Comparison of ENCODE assay signal across 17 cellular contexts in the genomic region with DNA sequence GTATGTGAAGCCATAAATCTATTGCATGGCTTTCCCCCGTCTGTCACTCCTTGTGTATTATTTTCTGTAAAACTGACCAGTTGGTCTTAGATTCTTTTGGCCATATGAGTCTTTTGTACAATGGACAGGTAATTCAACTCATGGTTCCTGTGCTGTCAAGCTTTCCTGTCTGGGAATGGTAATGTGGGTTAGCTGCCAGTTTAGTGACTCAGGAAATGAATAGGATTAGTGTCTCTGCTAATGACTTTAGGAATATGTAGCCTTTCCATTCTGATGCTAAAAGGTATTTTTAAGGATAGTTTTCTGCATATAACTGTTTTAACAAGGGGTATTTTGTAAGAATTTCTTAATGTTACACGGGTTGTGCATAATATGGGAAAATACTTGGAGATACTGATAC.
DNase-seq lines count a peak whose midpoint lies in the region; ATAC-seq, FAIRE-seq and TF ChIP-seq lines count a peak whose summit lies in the region.
"Had no signal": no experiment of that assay in that cellular context is flagged by ENCODE, and none has a peak within 500 bp of the region (broad histone marks: within the 10 kb centered on the region; RNA-seq: fewer than 3 reads in every experiment).

No MANE protein-coding gene starts in this region.

- H3K27ac Mint-ChIP-seq in GM23338: no peak overlapping the region

- 0 out of 2 replicates have a peak, but pooled peaks cover 2% of the 10 kb centered on the region for H3K79me2 ChIP-seq in GM23338 (replicated peaks; ENCODE audit: insufficient read depth)

- no peaks in the 10 kb centered on the region for H3K9me3 Mint-ChIP-seq in GM23338

- DNase-seq in GM23338 (ENCODE audit: low spot score): no peak
- DNase-seq in RCC 7860 (ENCODE audit: low spot score): no peak
- DNase-seq in dermis blood vessel endothelial cell: peak; percentile 24
- DNase-seq in retinal pigment epithelial cell (ENCODE audit: low read depth): peak; percentile 81
- DNase-seq in NCI-H2171 (lab: John Stamatoyannopoulos, UW): no peak
- no peak for DNase-seq in activated CD4-positive, alpha-beta T cell treated with anti-CD3 and anti-CD28 coated beads for 4 hours
- DNase-seq: DMS 273 treated with DMSO at 0.1 percent for 48 hours, NCI-H1930, NCI-H2171 treated with DMSO at 0.1 percent for 48 hours, NCI-H510A, RPMI8226 had no signal

- FAIRE-seq in RCC 7860 (lab: Jason Lieb, UNC): peak; percentile 15
- FAIRE-seq: HepG2 had no signal

- H2AFZ ChIP-seq in GM23338: no peak overlapping the region

- H3K27me3 ChIP-seq in GM23338 (ENCODE audit: insufficient read depth): no peaks in the 10 kb centered on the region
- H3K27me3 ChIP-seq: BLaER1, SJSA1 had no signal

- no peaks in the 10 kb centered on the region for H4K20me1 ChIP-seq in GM23338 (replicated peaks; ENCODE audit: insufficient read depth)
- H4K20me1 ChIP-seq: BLaER1 had no signal

- H3K9me2 ChIP-seq in GM23338 (ENCODE audit: insufficient read depth): no peaks in the 10 kb centered on the region

- peak overlapping the region; percentile 14; the same call in 1 of the 2 replicates for H3K4me2 ChIP-seq in GM23338
- H3K4me2 ChIP-seq: BLaER1 had no signal

- H3F3A ChIP-seq in GM23338 (replicated peaks; ENCODE audit: low read depth): no peaks in the 10 kb centered on the region

- no peaks in the 10 kb centered on the region for H3K27me3 Mint-ChIP-seq in GM23338 (ENCODE audit: insufficient read depth, low read depth, poor library complexity)

- H3K36me3 ChIP-seq in GM23338 (ENCODE audit: insufficient read depth): no peaks in the 10 kb centered on the region
- H3K36me3 ChIP-seq: BLaER1, SJSA1 had no signal

- peaks cover 5% of the 10 kb centered on the region; the same call in 1 of the 3 replicates for H3K36me3 Mint-ChIP-seq in GM23338 (ENCODE audit: low read depth)

- peaks cover 15% of the 10 kb centered on the region for H3K4me1 Mint-ChIP-seq in GM23338

- no peak overlapping the region for H3K4me3 Mint-ChIP-seq in GM23338

- ATAC-seq in GM23338: no peak
- ATAC-seq in GM19328 (IDR thresholded peaks at IDR 0.05; ENCODE audit: unreplicated experiment): no peak
- ATAC-seq: HCT116, HepG2 had no signal

- peaks cover 6% of the 10 kb centered on the region for H3K4me1 ChIP-seq in GM23338 (ENCODE audit: insufficient read depth)
- H3K4me1 ChIP-seq: BLaER1 had no signal

- H3K27ac ChIP-seq in GM23338 (ENCODE audit: low read depth): no peak overlapping the region; the same call in 1 of the 2 replicates
- H3K27ac ChIP-seq: BLaER1, HL-60, SJSA1 had no signal

- TF ChIP-seq CTCF in GM23338 (conservative IDR thresholded peaks at IDR 0.05; ENCODE audit: low read depth in 2 of 2) (no peak), retinal pigment epithelial cell (conservative IDR thresholded peaks at IDR 0.05; ENCODE audit: low read depth, low read length) (no peak)

- H3K4me3 ChIP-seq in GM23338: no peak overlapping the region
- H3K4me3 ChIP-seq in retinal pigment epithelial cell (ENCODE audit: low read length): no peak overlapping the region
- H3K4me3 ChIP-seq: BLaER1, SJSA1 had no signal

TF ChIP-seq in GM23338, 12 proteins besides CTCF, POLR2A, EP300 and RAD21 (continues in another document):
- no peak for TF ChIP-seq EZH2phosphoT487 (IDR thresholded peaks at IDR 0.05; ENCODE audit: unreplicated experiment)
- TF ChIP-seq NANOG (IDR thresholded peaks at IDR 0.05; ENCODE audit: borderline replicate concordance): no peak
- TF ChIP-seq, protein P1, sequence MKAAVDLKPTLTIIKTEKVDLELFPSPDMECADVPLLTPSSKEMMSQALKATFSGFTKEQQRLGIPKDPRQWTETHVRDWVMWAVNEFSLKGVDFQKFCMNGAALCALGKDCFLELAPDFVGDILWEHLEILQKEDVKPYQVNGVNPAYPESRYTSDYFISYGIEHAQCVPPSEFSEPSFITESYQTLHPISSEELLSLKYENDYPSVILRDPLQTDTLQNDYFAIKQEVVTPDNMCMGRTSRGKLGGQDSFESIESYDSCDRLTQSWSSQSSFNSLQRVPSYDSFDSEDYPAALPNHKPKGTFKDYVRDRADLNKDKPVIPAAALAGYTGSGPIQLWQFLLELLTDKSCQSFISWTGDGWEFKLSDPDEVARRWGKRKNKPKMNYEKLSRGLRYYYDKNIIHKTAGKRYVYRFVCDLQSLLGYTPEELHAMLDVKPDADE (IDR thresholded peaks at IDR 0.05): no peak
- TF ChIP-seq CREB1 (CRISPR knock-in tag; IDR thresholded peaks at IDR 0.05; ENCODE audit: low read depth): no peak
- TF ChIP-seq, protein P2, sequence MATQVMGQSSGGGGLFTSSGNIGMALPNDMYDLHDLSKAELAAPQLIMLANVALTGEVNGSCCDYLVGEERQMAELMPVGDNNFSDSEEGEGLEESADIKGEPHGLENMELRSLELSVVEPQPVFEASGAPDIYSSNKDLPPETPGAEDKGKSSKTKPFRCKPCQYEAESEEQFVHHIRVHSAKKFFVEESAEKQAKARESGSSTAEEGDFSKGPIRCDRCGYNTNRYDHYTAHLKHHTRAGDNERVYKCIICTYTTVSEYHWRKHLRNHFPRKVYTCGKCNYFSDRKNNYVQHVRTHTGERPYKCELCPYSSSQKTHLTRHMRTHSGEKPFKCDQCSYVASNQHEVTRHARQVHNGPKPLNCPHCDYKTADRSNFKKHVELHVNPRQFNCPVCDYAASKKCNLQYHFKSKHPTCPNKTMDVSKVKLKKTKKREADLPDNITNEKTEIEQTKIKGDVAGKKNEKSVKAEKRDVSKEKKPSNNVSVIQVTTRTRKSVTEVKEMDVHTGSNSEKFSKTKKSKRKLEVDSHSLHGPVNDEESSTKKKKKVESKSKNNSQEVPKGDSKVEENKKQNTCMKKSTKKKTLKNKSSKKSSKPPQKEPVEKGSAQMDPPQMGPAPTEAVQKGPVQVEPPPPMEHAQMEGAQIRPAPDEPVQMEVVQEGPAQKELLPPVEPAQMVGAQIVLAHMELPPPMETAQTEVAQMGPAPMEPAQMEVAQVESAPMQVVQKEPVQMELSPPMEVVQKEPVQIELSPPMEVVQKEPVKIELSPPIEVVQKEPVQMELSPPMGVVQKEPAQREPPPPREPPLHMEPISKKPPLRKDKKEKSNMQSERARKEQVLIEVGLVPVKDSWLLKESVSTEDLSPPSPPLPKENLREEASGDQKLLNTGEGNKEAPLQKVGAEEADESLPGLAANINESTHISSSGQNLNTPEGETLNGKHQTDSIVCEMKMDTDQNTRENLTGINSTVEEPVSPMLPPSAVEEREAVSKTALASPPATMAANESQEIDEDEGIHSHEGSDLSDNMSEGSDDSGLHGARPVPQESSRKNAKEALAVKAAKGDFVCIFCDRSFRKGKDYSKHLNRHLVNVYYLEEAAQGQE (IDR thresholded peaks at IDR 0.05; ENCODE audit: unreplicated experiment): no peak
- TF ChIP-seq STAT1 (IDR thresholded peaks at IDR 0.05; ENCODE audit: unreplicated experiment): no peak
- no peak for TF ChIP-seq ZNF114 (CRISPR knock-in tag; IDR thresholded peaks at IDR 0.05)
- no peak for TF ChIP-seq EZH2 (IDR thresholded peaks at IDR 0.05; ENCODE audit: low read depth, unreplicated experiment)
- no peak for TF ChIP-seq POLR2AphosphoS5 (IDR thresholded peaks at IDR 0.05; ENCODE audit: low read depth)

Comparison
In these comparisons a context has a peak if more than half of its experiments do, and no peak if none do; other contexts are left out.
1. DNase-seq: peak in dermis blood vessel endothelial cell (single experiment) and retinal pigment epithelial cell (single experiment); none in GM23338 (single experiment), RCC 7860 (single experiment), NCI-H2171 (single experiment) and activated CD4-positive, alpha-beta T cell treated with anti-CD3 and anti-CD28 coated beads for 4 hours (0 of 2).